Comparison of ENCODE assay signal across 30 cellular contexts in genomic region chr7:69625798-69626197, GRCh38.
"Had no signal": no experiment of that assay in that cellular context is flagged by ENCODE, and none has a peak within 500 bp of the region (broad histone marks: within the 10 kb centered on the region; RNA-seq: fewer than 3 reads in every experiment).

No MANE protein-coding gene starts in this region.

- H3K27me3 Mint-ChIP-seq: activated CD4-positive, alpha-beta memory T cell treated with anti-CD3 and anti-CD28 coated beads for 36 hours; activated naive CD4-positive, alpha-beta T cell treated with anti-CD3 and anti-CD28 coated beads, Interleukin-2, amount 10 ng/mL, durations not matched to agents 7 days and 5 days; dendritic cell treated with granulocyte-macrophage colony-stimulating factor and Interleukin-4, amounts not matched to agents 40 ng/mL and 50 ng/mL, for 4 days had no signal

- H3K9me3 Mint-ChIP-seq: activated CD4-positive, alpha-beta memory T cell treated with anti-CD3 and anti-CD28 coated beads for 36 hours; activated CD4-positive, alpha-beta T cell treated with anti-CD3 and anti-CD28 coated beads, Interleukin-2, amount 10 ng/mL, durations not matched to agents 24 days and 14 days; activated naive CD4-positive, alpha-beta T cell treated with anti-CD3 and anti-CD28 coated beads, Interleukin-2, amount 10 ng/mL, durations not matched to agents 7 days and 5 days; activated T-helper 1 cell treated with anti-CD3 and anti-CD28 coated beads, Interleukin-12 subunit alpha, Interleukin-12 subunit beta, Interleukin-2, Interleukin-4 antibody, amounts not matched to agents 30 ng/mL and 10 ng/mL and 1 ng/mL, durations not matched to agents 14 hours and 24 hours and 36 hours; activated T-helper 2 cell treated with anti-CD3 and anti-CD28 coated beads, Interferon-gamma antibody, Interleukin-2, Interleukin-4, amounts not matched to agents 10 μg/mL and 5 μg/mL and 100 μg/mL, durations not matched to agents 14 hours and 24 hours and 36 hours; central memory CD8-positive, alpha-beta T cell; dendritic cell treated with granulocyte-macrophage colony-stimulating factor and Interleukin-4, amounts not matched to agents 40 ng/mL and 50 ng/mL, for 4 days had no signal

- H3K36me3 ChIP-seq: brain microvascular endothelial cell, esophagus muscularis mucosa, gastrocnemius medialis, heart left ventricle had no signal

- H3K27me3 ChIP-seq: brain microvascular endothelial cell, dorsolateral prefrontal cortex, esophagus muscularis mucosa, foreskin keratinocyte, gastrocnemius medialis had no signal

- H3K4me1 ChIP-seq: foreskin keratinocyte had no signal

- H3K4me3 ChIP-seq: coronary artery, dorsolateral prefrontal cortex, esophagus muscularis mucosa, gastrocnemius medialis, heart left ventricle had no signal

- H3K4me3 Mint-ChIP-seq: activated CD4-positive, alpha-beta memory T cell treated with anti-CD3 and anti-CD28 coated beads for 36 hours; activated CD4-positive, alpha-beta T cell treated with anti-CD3 and anti-CD28 coated beads for 36 hours; activated CD4-positive, alpha-beta T cell treated with anti-CD3 and anti-CD28 coated beads, Interleukin-2, amount 10 ng/mL, durations not matched to agents 24 days and 14 days; activated CD8-positive, alpha-beta memory T cell treated with anti-CD3 and anti-CD28 coated beads, Interleukin-2, amount 10 ng/mL, durations not matched to agents 7 days and 5 days; activated CD8-positive, alpha-beta T cell treated with anti-CD3 and anti-CD28 coated beads, Interleukin-2, amount 10 ng/mL, durations not matched to agents 7 days and 5 days; activated naive CD4-positive, alpha-beta T cell treated with anti-CD3 and anti-CD28 coated beads, Interleukin-2, amount 10 ng/mL, durations not matched to agents 7 days and 5 days; activated naive CD8-positive, alpha-beta T cell; activated T-helper 1 cell treated with anti-CD3 and anti-CD28 coated beads, Interleukin-12 subunit alpha, Interleukin-12 subunit beta, Interleukin-2, Interleukin-4 antibody, amounts not matched to agents 30 ng/mL and 10 ng/mL and 1 ng/mL, durations not matched to agents 14 hours and 24 hours and 36 hours; central memory CD8-positive, alpha-beta T cell; dendritic cell treated with granulocyte-macrophage colony-stimulating factor and Interleukin-4, amounts not matched to agents 40 ng/mL and 50 ng/mL, for 4 days had no signal

- H3K4me1 Mint-ChIP-seq: activated CD4-positive, alpha-beta T cell treated with anti-CD3 and anti-CD28 coated beads for 36 hours; activated CD4-positive, alpha-beta T cell treated with anti-CD3 and anti-CD28 coated beads, Interleukin-2, amount 10 ng/mL, durations not matched to agents 24 days and 14 days; activated CD8-positive, alpha-beta memory T cell treated with anti-CD3 and anti-CD28 coated beads, Interleukin-2, amount 10 ng/mL, durations not matched to agents 7 days and 5 days; activated naive CD4-positive, alpha-beta T cell treated with anti-CD3 and anti-CD28 coated beads, Interleukin-2, amount 10 ng/mL, durations not matched to agents 7 days and 5 days; central memory CD8-positive, alpha-beta T cell had no signal

- H3K9me3 ChIP-seq: esophagus muscularis mucosa, gastrocnemius medialis, heart left ventricle had no signal

- DNase-seq: activated CD4-positive, alpha-beta memory T cell treated with anti-CD3 and anti-CD28 coated beads for 36 hours; activated CD4-positive, alpha-beta T cell treated with anti-CD3 and anti-CD28 coated beads for 36 hours; activated CD4-positive, alpha-beta T cell treated with anti-CD3 and anti-CD28 coated beads, Interleukin-2, amount 10 ng/mL, durations not matched to agents 24 days and 14 days; activated CD4-positive, CD25-positive, alpha-beta regulatory T cell; activated CD4-positive, CD25-positive, alpha-beta regulatory T cell treated with anti-CD3 and anti-CD28 coated beads, Interleukin-2, amount 50 U/mL, for 72 hours; activated CD8-positive, alpha-beta memory T cell treated with anti-CD3 and anti-CD28 coated beads, Interleukin-2, amount 10 ng/mL, durations not matched to agents 7 days and 5 days; activated CD8-positive, alpha-beta memory T cell treated with anti-CD3 and anti-CD28 coated beads, Interleukin-2, amount 50 U/mL, for 4 hours; activated CD8-positive, alpha-beta T cell treated with anti-CD3 and anti-CD28 coated beads, Interleukin-2, amount 10 ng/mL, durations not matched to agents 7 days and 5 days; activated effector memory CD4-positive, alpha-beta T cell treated with anti-CD3 and anti-CD28 coated beads, Interleukin-2, amount 50 U/mL, for 16 hours; activated naive CD4-positive, alpha-beta T cell treated with anti-CD3 and anti-CD28 coated beads, Interleukin-2, amount 10 ng/mL, durations not matched to agents 7 days and 5 days; activated T-cell treated with anti-CD3 and anti-CD28 coated beads, Interleukin-2, amount 50 U/mL, for 1 hour; activated T-cell treated with anti-CD3 and anti-CD28 coated beads, Interleukin-2, amount 50 U/mL, for 48 hours; amniotic stem cell; anterior cingulate cortex; brain microvascular endothelial cell; dorsolateral prefrontal cortex; effector memory CD4-positive, alpha-beta T cell; erythroblast; foreskin keratinocyte; gastrocnemius medialis; glutamatergic neuron; heart left ventricle; T-helper 2 cell had no signal

- H3K27ac Mint-ChIP-seq: activated CD4-positive, alpha-beta memory T cell treated with anti-CD3 and anti-CD28 coated beads for 36 hours; activated CD4-positive, alpha-beta T cell treated with anti-CD3 and anti-CD28 coated beads for 36 hours; activated CD4-positive, alpha-beta T cell treated with anti-CD3 and anti-CD28 coated beads, Interleukin-2, amount 10 ng/mL, durations not matched to agents 24 days and 14 days; activated CD8-positive, alpha-beta memory T cell treated with anti-CD3 and anti-CD28 coated beads, Interleukin-2, amount 10 ng/mL, durations not matched to agents 7 days and 5 days; activated CD8-positive, alpha-beta T cell treated with anti-CD3 and anti-CD28 coated beads, Interleukin-2, amount 10 ng/mL, durations not matched to agents 7 days and 5 days; activated naive CD4-positive, alpha-beta T cell treated with anti-CD3 and anti-CD28 coated beads, Interleukin-2, amount 10 ng/mL, durations not matched to agents 7 days and 5 days; activated naive CD8-positive, alpha-beta T cell; activated T-helper 1 cell treated with anti-CD3 and anti-CD28 coated beads, Interleukin-12 subunit alpha, Interleukin-12 subunit beta, Interleukin-2, Interleukin-4 antibody, amounts not matched to agents 30 ng/mL and 10 ng/mL and 1 ng/mL, durations not matched to agents 14 hours and 24 hours and 36 hours; activated T-helper 2 cell treated with anti-CD3 and anti-CD28 coated beads, Interferon-gamma antibody, Interleukin-2, Interleukin-4, amounts not matched to agents 10 μg/mL and 5 μg/mL and 100 μg/mL, durations not matched to agents 14 hours and 24 hours and 36 hours; dendritic cell treated with granulocyte-macrophage colony-stimulating factor and Interleukin-4, amounts not matched to agents 40 ng/mL and 50 ng/mL, for 4 days had no signal

- H3K36me3 Mint-ChIP-seq: activated CD4-positive, alpha-beta memory T cell treated with anti-CD3 and anti-CD28 coated beads for 36 hours; activated CD8-positive, alpha-beta memory T cell treated with anti-CD3 and anti-CD28 coated beads, Interleukin-2, amount 10 ng/mL, durations not matched to agents 7 days and 5 days; activated naive CD4-positive, alpha-beta T cell treated with anti-CD3 and anti-CD28 coated beads, Interleukin-2, amount 10 ng/mL, durations not matched to agents 7 days and 5 days; activated naive CD8-positive, alpha-beta T cell had no signal

- H3K27ac ChIP-seq: brain microvascular endothelial cell, coronary artery, dorsolateral prefrontal cortex, esophagus muscularis mucosa, foreskin keratinocyte, gastrocnemius medialis, heart left ventricle had no signal
